13 cellular contexts compared by ENCODE assay signal in genomic region chr6:112503210-112503609, GRCh38.
DNase-seq lines count a peak whose midpoint lies in the region; ATAC-seq, FAIRE-seq and TF ChIP-seq lines count a peak whose summit lies in the region.
"Had no signal": no experiment of that assay in that cellular context is flagged by ENCODE, and none has a peak within 500 bp of the region (broad histone marks: within the 10 kb centered on the region; RNA-seq: fewer than 3 reads in every experiment).

No MANE protein-coding gene starts in this region.

- no peaks in the 10 kb centered on the region for H4K20me1 ChIP-seq in neural progenitor cell (ENCODE audit: low read depth)

- no peak overlapping the region for H3K9ac ChIP-seq in endodermal cell (ENCODE audit: extremely low read depth, low read length, poor library complexity, severe bottlenecking)
- H3K9ac ChIP-seq in neural progenitor cell: no peak overlapping the region
- H3K9ac ChIP-seq in kidney (ENCODE audit: low read length in 2 of 2): no peak overlapping the region

- H3K4me2 ChIP-seq in neural progenitor cell: peak overlapping the region; percentile 56

- peaks cover 5% of the 10 kb centered on the region for H3K27me3 Mint-ChIP-seq in endodermal cell (ENCODE audit: insufficient read depth)
- H3K27me3 Mint-ChIP-seq in neural progenitor cell (ENCODE audit: insufficient read depth, low read depth): peaks cover 3% of the 10 kb centered on the region
- H3K27me3 Mint-ChIP-seq: activated CD4-positive, alpha-beta T cell treated with anti-CD3 and anti-CD28 coated beads, Interleukin-2, amount 10 ng/mL, durations not matched to agents 7 days and 5 days; T-cell had no signal

- DNase-seq in G401 (ENCODE audit: low spot score): peak; percentile 7
- DNase-seq in NCI-H748 (lab: John Stamatoyannopoulos, UW; ENCODE audit: unreplicated experiment): peak; percentile 76
- no peak for DNase-seq in endodermal cell
- DNase-seq in neural progenitor cell (ENCODE audit: low spot score): peak; percentile 90
- DNase-seq in NCI-H82 (lab: John Stamatoyannopoulos, UW): no peak
- no peak for DNase-seq in kidney
- DNase-seq: activated CD4-positive, alpha-beta T cell treated with anti-CD3 and anti-CD28 coated beads, Interleukin-2, amount 10 ng/mL, durations not matched to agents 7 days and 5 days; activated effector memory CD4-positive, alpha-beta T cell treated with Interleukin-2 at 50 U/mL for 16 hours; occipital lobe; T-cell had no signal

- H3K4me1 Mint-ChIP-seq in endodermal cell (peaks cover 16% of the 10 kb centered on the region), neural progenitor cell (peaks cover 68% of the 10 kb centered on the region)
- H3K4me1 Mint-ChIP-seq: activated CD4-positive, alpha-beta T cell treated with anti-CD3 and anti-CD28 coated beads, Interleukin-2, amount 10 ng/mL, durations not matched to agents 7 days and 5 days; T-cell had no signal

- H3K4me1 ChIP-seq in endodermal cell (ENCODE audit: control insufficient read depth, insufficient read depth, low read length) (peaks cover 5% of the 10 kb centered on the region), neural progenitor cell (peaks cover 63% of the 10 kb centered on the region), gastroesophageal sphincter (peaks cover 0 to 20% (median 0%) of the 10 kb centered on the region in 3 donors), kidney (ENCODE audit: control insufficient read depth in 1 of 2, insufficient read depth in 1 of 2, low read depth in 1 of 2, low read length in 2 of 2) (no peaks in the 10 kb centered on the region)

- no peak for FAIRE-seq in kidney (lab: Jason Lieb, UNC)

- no peaks in the 10 kb centered on the region for H3K79me2 ChIP-seq in neural progenitor cell (ENCODE audit: low read depth)

- intact Hi-C loops in kidney (cut with DNase I): no loop called here

- no peaks in the 10 kb centered on the region for H3K27me3 ChIP-seq in endodermal cell (ENCODE audit: control insufficient read depth, insufficient read depth, low read length, poor library complexity, severe bottlenecking)
- no peaks in the 10 kb centered on the region for H3K27me3 ChIP-seq in neural progenitor cell
- H3K27me3 ChIP-seq in gastroesophageal sphincter: no peaks in the 10 kb centered on the region

- no peak for ATAC-seq in gastroesophageal sphincter
- no peak for ATAC-seq in HG03095 (IDR thresholded peaks at IDR 0.05; ENCODE audit: unreplicated experiment)
- ATAC-seq: T-cell had no signal

- peaks cover 43% of the 10 kb centered on the region for H3F3A ChIP-seq in neural progenitor cell (ENCODE audit: low read depth)

- H2AFZ ChIP-seq in neural progenitor cell (replicated peaks): no peak overlapping the region

- H3K4me3 ChIP-seq in endodermal cell (ENCODE audit: low read length) (no peak overlapping the region), neural progenitor cell (peak overlapping the region; percentile 23), gastroesophageal sphincter (no peak overlapping the region), kidney (ENCODE audit: low read length in 2 of 2) (no peak overlapping the region)
- H3K4me3 ChIP-seq: cardiac muscle cell had no signal

- WGBS in endodermal cell (ENCODE audit: insufficient coverage in 1 of 2, insufficient read length in 1 of 2), 2 experiments: 24 to 71% methylated on average over 2 to 4 of the region's 4 CpGs
- 61 to 76% methylated on average over 2 to 3 of the region's 4 CpGs for WGBS in gastroesophageal sphincter (ENCODE audit: low coverage in 1 of 2), 2 donors

- in situ Hi-C loops in G401 (cut with HindIII; ENCODE audit: low sequenced_read_pairs): no loop called here

- no peaks in the 10 kb centered on the region for H3K36me3 Mint-ChIP-seq in endodermal cell (ENCODE audit: low read depth)
- peaks cover 16% of the 10 kb centered on the region for H3K36me3 Mint-ChIP-seq in neural progenitor cell
- H3K36me3 Mint-ChIP-seq: T-cell had no signal

- no peak for TF ChIP-seq EP300 in gastroesophageal sphincter (IDR thresholded peaks at IDR 0.05)

- H3K9me3 ChIP-seq in endodermal cell (ENCODE audit: control insufficient read depth, low read length) (no peaks in the 10 kb centered on the region), neural progenitor cell (ENCODE audit: low read depth) (no peaks in the 10 kb centered on the region), gastroesophageal sphincter (no peaks in the 10 kb centered on the region), kidney (ENCODE audit: control insufficient read depth in 1 of 2, low read length in 2 of 2) (no peaks in the 10 kb centered on the region)

- H3K9me3 Mint-ChIP-seq in endodermal cell: no peaks in the 10 kb centered on the region
- peaks cover 9% of the 10 kb centered on the region for H3K9me3 Mint-ChIP-seq in neural progenitor cell
- H3K9me3 Mint-ChIP-seq: activated CD4-positive, alpha-beta T cell treated with anti-CD3 and anti-CD28 coated beads, Interleukin-2, amount 10 ng/mL, durations not matched to agents 7 days and 5 days had no signal

- H3K4me3 Mint-ChIP-seq in endodermal cell (no peak overlapping the region), neural progenitor cell (peak overlapping the region; percentile 80)
- H3K4me3 Mint-ChIP-seq: activated CD4-positive, alpha-beta T cell treated with anti-CD3 and anti-CD28 coated beads, Interleukin-2, amount 10 ng/mL, durations not matched to agents 7 days and 5 days; T-cell had no signal

- no peak for TF ChIP-seq CTCF in endodermal cell (conservative IDR thresholded peaks at IDR 0.05)
- no peak for TF ChIP-seq CTCF in neural progenitor cell (IDR thresholded peaks at IDR 0.05)
- TF ChIP-seq CTCF in gastroesophageal sphincter (IDR thresholded peaks at IDR 0.05): no peak
- TF ChIP-seq CTCF in kidney (IDR thresholded peaks at IDR 0.05; ENCODE audit: borderline replicate concordance, extremely low read depth, insufficient read depth): no peak

- no peak overlapping the region for H3K27ac Mint-ChIP-seq in endodermal cell
- peak overlapping the region; percentile 99 for H3K27ac Mint-ChIP-seq in neural progenitor cell
- H3K27ac Mint-ChIP-seq: activated CD4-positive, alpha-beta T cell treated with anti-CD3 and anti-CD28 coated beads, Interleukin-2, amount 10 ng/mL, durations not matched to agents 7 days and 5 days; T-cell had no signal

- H3K36me3 ChIP-seq in endodermal cell (ENCODE audit: control insufficient read depth, insufficient read depth, low read length) (no peaks in the 10 kb centered on the region), neural progenitor cell (no peaks in the 10 kb centered on the region), gastroesophageal sphincter (no peaks in the 10 kb centered on the region), kidney (ENCODE audit: control insufficient read depth in 1 of 2, insufficient read depth in 2 of 2, low read length in 2 of 2) (no peaks in the 10 kb centered on the region)
- H3K36me3 ChIP-seq: cardiac muscle cell had no signal

- no peak for TF ChIP-seq POLR2A in gastroesophageal sphincter (IDR thresholded peaks at IDR 0.05)

- H3K27ac ChIP-seq in endodermal cell (ENCODE audit: low read depth, low read length): peak overlapping the region; percentile 99
- H3K27ac ChIP-seq in neural progenitor cell: peak overlapping the region; percentile 98
- H3K27ac ChIP-seq in gastroesophageal sphincter: no peak overlapping the region
- H3K27ac ChIP-seq in kidney (ENCODE audit: low read depth in 2 of 2, low read length in 2 of 2): no peak overlapping the region
- H3K27ac ChIP-seq: cardiac muscle cell had no signal

Comparison
In these comparisons a context has a peak if more than half of its experiments do, and no peak if none do; other contexts are left out.
1. DNase-seq: peak in G401 (single experiment), NCI-H748 (single experiment) and neural progenitor cell (single experiment); none in endodermal cell (single experiment), NCI-H82 (single experiment) and kidney (single experiment).
2. H3K27ac ChIP-seq: peak in endodermal cell (single experiment) and neural progenitor cell (single experiment); none in gastroesophageal sphincter (0 of 4) and kidney (0 of 2).